Comparison of ENCODE assay signal across 8 cellular contexts in genomic region chr3:157128771-157129671, GRCh38. TPM values are rescaled to one million over a fixed set of nuclear protein-coding genes. Genes with fewer than 3 reads are reported as not detected.
DNase-seq lines count a peak whose midpoint lies in the region; ATAC-seq and TF ChIP-seq lines count a peak whose summit lies in the region.

No MANE protein-coding gene starts in this region.

- intact Hi-C loops in sigmoid colon (cut with DNase I): no loop called here

- TF ChIP-seq POLR2A in sigmoid colon (IDR thresholded peaks at IDR 0.05): no peak

- no peaks in the 10 kb centered on the region for H3K36me3 ChIP-seq in cardiac muscle cell
- H3K36me3 ChIP-seq in sigmoid colon: no peaks in the 10 kb centered on the region

- H3K4me1 ChIP-seq in cardiac muscle cell (ENCODE audit: low read depth) (peaks cover 94% of the 10 kb centered on the region), sigmoid colon (peaks cover 0 to 34% (median 30%) of the 10 kb centered on the region in 4 donors)

- H3K27me3 ChIP-seq in cardiac muscle cell: no peaks in the 10 kb centered on the region
- H3K27me3 ChIP-seq in sigmoid colon: no peaks in the 10 kb centered on the region

- peak; percentile 65 to 70 for DNase-seq in activated T-cell treated with anti-CD3 and anti-CD28 coated beads, Interleukin-2, amount 50 U/mL, for 48 hours
- DNase-seq in cardiac muscle cell (ENCODE audit: low read depth in 1 of 2, low spot score in 1 of 2) (peak; percentile 42 to 81), sigmoid colon (no peak), NCI-H345 treated with DMSO at 0.1 percent for 48 hours (lab: John Stamatoyannopoulos, UW; ENCODE audit: unreplicated experiment) (no peak), KBM-7 (no peak), NCI-H345 (lab: John Stamatoyannopoulos, UW) (no peak)

- 23 to 65% methylated on average over 14 of the region's 14 CpGs for WGBS in sigmoid colon, 2 donors

- no peak for TF ChIP-seq CTCF in cardiac muscle cell (IDR thresholded peaks at IDR 0.05; ENCODE audit: low read depth, low read length)
- TF ChIP-seq CTCF in sigmoid colon (IDR thresholded peaks at IDR 0.05): no peak

- in situ Hi-C loops in KBM-7 (cut with MboI; ENCODE audit: low pct_unique_long_range_greater_than_20kb, low sequenced_read_pairs): no loop called here

- no peak for TF ChIP-seq EP300 in sigmoid colon (IDR thresholded peaks at IDR 0.05)

- peak; percentile 14 for ATAC-seq in GM18867 (IDR thresholded peaks at IDR 0.05; ENCODE audit: unreplicated experiment)
- ATAC-seq in HG03558 (IDR thresholded peaks at IDR 0.05; ENCODE audit: extremely low read depth, unreplicated experiment): peak; percentile 14

- H3K4me3 ChIP-seq in cardiac muscle cell (no peak overlapping the region), sigmoid colon (no peak overlapping the region)

- H3K9me3 ChIP-seq in cardiac muscle cell (ENCODE audit: low read depth) (no peaks in the 10 kb centered on the region), sigmoid colon (no peaks in the 10 kb centered on the region)

- H3K27ac ChIP-seq in cardiac muscle cell (peak overlapping the region; percentile 74), sigmoid colon (peak overlapping the region; percentile 61 to 80 (median 76))

RNA-seq across cellular contexts. Expression of gene CCNL1, which starts 30.9 kb away (rescaled TPM):
- total RNA-seq in cardiac muscle cell (142 and 223 TPM in 2 replicates), sigmoid colon (100 to 1,000 TPM; 110 to 403 (median 215) TPM)
- polyA plus RNA-seq in cardiac muscle cell (87.6 and 101 TPM in 2 replicates), sigmoid colon (10 to 100 TPM; 25.2 to 67.9 (median 28.8) TPM)

Comparison
In these comparisons a context has a peak if more than half of its experiments do, and no peak if none do; other contexts are left out.
1. DNase-seq: peak in activated T-cell treated with anti-CD3 and anti-CD28 coated beads, Interleukin-2, amount 50 U/mL, for 48 hours (2 of 2) and cardiac muscle cell (2 of 2); none in sigmoid colon (single experiment), NCI-H345 treated with DMSO at 0.1 percent for 48 hours (single experiment), KBM-7 (single experiment) and NCI-H345 (single experiment).